8 cellular contexts compared by ENCODE assay signal in the genomic region with DNA sequence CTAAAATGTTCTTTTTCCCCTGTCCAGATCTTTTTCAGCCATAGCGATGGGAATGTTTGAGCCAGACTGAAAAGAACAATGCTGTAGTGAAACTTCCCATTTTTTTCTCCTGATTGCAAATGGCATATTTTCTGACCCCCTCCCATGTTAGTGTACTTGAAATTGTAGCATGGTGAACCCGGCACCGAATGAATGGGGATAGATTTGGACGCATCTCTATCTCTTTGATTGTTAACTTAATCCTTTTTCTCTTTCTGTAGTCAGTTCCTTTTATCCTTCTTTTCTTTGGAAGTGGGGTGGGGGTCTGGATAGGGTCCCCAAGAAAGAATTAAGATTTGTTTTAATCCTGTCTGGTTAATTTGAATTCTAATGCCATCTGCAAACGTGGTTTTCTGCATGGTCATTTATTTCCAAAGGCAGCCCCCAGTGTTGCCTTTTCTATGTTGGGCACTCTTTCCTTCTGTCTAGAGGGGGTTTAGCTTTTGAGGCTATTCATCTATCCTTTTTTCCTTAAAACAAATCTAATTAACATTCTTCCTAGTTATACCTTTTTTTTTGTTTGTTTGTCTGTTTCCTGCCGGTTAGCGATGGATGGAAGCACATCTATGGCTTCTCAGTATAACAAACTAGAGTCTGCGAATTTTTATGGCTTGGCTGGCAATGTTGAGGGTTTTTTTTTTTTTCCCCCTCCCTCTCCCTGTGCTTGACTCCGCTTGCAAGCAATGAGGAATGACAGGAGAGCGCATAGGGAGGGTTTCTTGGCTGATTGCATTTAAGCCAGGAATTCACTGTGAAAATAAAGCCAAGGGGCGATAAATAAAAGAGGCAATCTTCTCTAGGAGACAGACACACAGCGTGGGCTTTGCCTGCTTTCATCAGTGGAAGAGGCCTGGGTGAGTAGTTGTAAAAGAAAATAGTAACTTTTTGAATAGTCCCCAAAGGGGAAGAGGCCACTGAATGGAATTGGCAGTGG. TPM values are rescaled to one million over a fixed set of nuclear protein-coding genes. Genes with fewer than 3 reads are reported as not detected.
A peak's percentile ranks its signal among the peaks of the same experiment; 100 is the strongest.
DNase-seq lines count a peak whose midpoint lies in the region; ATAC-seq lines count a peak whose summit lies in the region.

No MANE protein-coding gene starts in this region.

- no peak for ATAC-seq in activated naive CD8-positive, alpha-beta T cell treated with anti-CD3 and anti-CD28 coated beads, Interleukin-2, amount 10 ng/mL, durations not matched to agents 7 days and 5 days (ENCODE audit: low read depth)
- no peak for ATAC-seq in stimulated activated memory B cell treated with anti-CD40 and anti-IgM and Interleukin-4, amounts not matched to agents 10 μg/mL and 1 μg/mL and 100 μg/mL, for 72 hours
- no peak for ATAC-seq in GM19324 (IDR thresholded peaks at IDR 0.05; ENCODE audit: low FRiP score, unreplicated experiment)

- peaks cover 21% of the 10 kb centered on the region for H3K36me3 Mint-ChIP-seq in activated CD4-positive, alpha-beta T cell treated with anti-CD3 and anti-CD28 coated beads, Interleukin-2, amount 10 ng/mL, durations not matched to agents 24 days and 14 days (ENCODE audit: low read depth)
- H3K36me3 Mint-ChIP-seq in activated naive CD8-positive, alpha-beta T cell treated with anti-CD3 and anti-CD28 coated beads, Interleukin-2, amount 10 ng/mL, durations not matched to agents 7 days and 5 days = peaks cover 7% of the 10 kb centered on the region
- peaks cover 21% of the 10 kb centered on the region for H3K36me3 Mint-ChIP-seq in stimulated activated memory B cell treated with anti-CD40 and anti-IgM and Interleukin-4, amounts not matched to agents 10 μg/mL and 1 μg/mL and 100 μg/mL, for 72 hours

- peak overlapping the region; percentile 87 for H3K4me3 Mint-ChIP-seq in activated CD4-positive, alpha-beta T cell treated with anti-CD3 and anti-CD28 coated beads, Interleukin-2, amount 10 ng/mL, durations not matched to agents 24 days and 14 days
- H3K4me3 Mint-ChIP-seq in activated naive CD8-positive, alpha-beta T cell treated with anti-CD3 and anti-CD28 coated beads, Interleukin-2, amount 10 ng/mL, durations not matched to agents 7 days and 5 days = peak overlapping the region; percentile 62
- peak overlapping the region; percentile 86 for H3K4me3 Mint-ChIP-seq in stimulated activated memory B cell treated with anti-CD40 and anti-IgM and Interleukin-4, amounts not matched to agents 10 μg/mL and 1 μg/mL and 100 μg/mL, for 72 hours

- DNase-seq in activated CD4-positive, alpha-beta T cell treated with anti-CD3 and anti-CD28 coated beads, Interleukin-2, amount 10 ng/mL, durations not matched to agents 24 days and 14 days = no peak
- no peak for DNase-seq in activated CD4-positive, alpha-beta T cell treated with anti-CD3 and anti-CD28 coated beads, Interleukin-2, amount 50 U/mL, for 1 hour
- DNase-seq in activated naive CD8-positive, alpha-beta T cell treated with anti-CD3 and anti-CD28 coated beads, Interleukin-2, amount 10 ng/mL, durations not matched to agents 7 days and 5 days = no peak
- peak; percentile 29 for DNase-seq in inferior parietal cortex (ENCODE audit: extremely low spot score)
- no peak for DNase-seq in NCI-H2171 (lab: John Stamatoyannopoulos, UW)
- DNase-seq in COR-L47 (lab: John Stamatoyannopoulos, UW) = no peak

- no peaks in the 10 kb centered on the region for H3K9me3 Mint-ChIP-seq in activated CD4-positive, alpha-beta T cell treated with anti-CD3 and anti-CD28 coated beads, Interleukin-2, amount 10 ng/mL, durations not matched to agents 24 days and 14 days
- H3K9me3 Mint-ChIP-seq in activated naive CD8-positive, alpha-beta T cell treated with anti-CD3 and anti-CD28 coated beads, Interleukin-2, amount 10 ng/mL, durations not matched to agents 7 days and 5 days = no peaks in the 10 kb centered on the region
- H3K9me3 Mint-ChIP-seq in stimulated activated memory B cell treated with anti-CD40 and anti-IgM and Interleukin-4, amounts not matched to agents 10 μg/mL and 1 μg/mL and 100 μg/mL, for 72 hours = no peaks in the 10 kb centered on the region

- peak overlapping the region; percentile 46 for H3K27ac Mint-ChIP-seq in activated CD4-positive, alpha-beta T cell treated with anti-CD3 and anti-CD28 coated beads, Interleukin-2, amount 10 ng/mL, durations not matched to agents 24 days and 14 days
- H3K27ac Mint-ChIP-seq in activated naive CD8-positive, alpha-beta T cell treated with anti-CD3 and anti-CD28 coated beads, Interleukin-2, amount 10 ng/mL, durations not matched to agents 7 days and 5 days = peak overlapping the region; percentile 4
- peak overlapping the region; percentile 72 for H3K27ac Mint-ChIP-seq in stimulated activated memory B cell treated with anti-CD40 and anti-IgM and Interleukin-4, amounts not matched to agents 10 μg/mL and 1 μg/mL and 100 μg/mL, for 72 hours

- intact Hi-C loops in activated CD4-positive, alpha-beta T cell treated with anti-CD3 and anti-CD28 coated beads, Interleukin-2, amount 10 ng/mL, durations not matched to agents 24 days and 14 days (cut with micrococcal nuclease) = loop anchor here (5.0 to 10.0 kb wide), 4 partner anchors 387 to 1078 kb away; partner anchors contain the start of genes ERCC8, IPO11, KIF2A and NDUFAF2

- peaks cover 29% of the 10 kb centered on the region for H3K27me3 Mint-ChIP-seq in activated CD4-positive, alpha-beta T cell treated with anti-CD3 and anti-CD28 coated beads, Interleukin-2, amount 10 ng/mL, durations not matched to agents 24 days and 14 days
- H3K27me3 Mint-ChIP-seq in activated naive CD8-positive, alpha-beta T cell treated with anti-CD3 and anti-CD28 coated beads, Interleukin-2, amount 10 ng/mL, durations not matched to agents 7 days and 5 days = peaks cover 29% of the 10 kb centered on the region
- H3K27me3 Mint-ChIP-seq in stimulated activated memory B cell treated with anti-CD40 and anti-IgM and Interleukin-4, amounts not matched to agents 10 μg/mL and 1 μg/mL and 100 μg/mL, for 72 hours = no peaks in the 10 kb centered on the region

- H3K4me1 Mint-ChIP-seq in activated CD4-positive, alpha-beta T cell treated with anti-CD3 and anti-CD28 coated beads, Interleukin-2, amount 10 ng/mL, durations not matched to agents 24 days and 14 days = peaks cover 24% of the 10 kb centered on the region
- peaks cover 19% of the 10 kb centered on the region for H3K4me1 Mint-ChIP-seq in activated naive CD8-positive, alpha-beta T cell treated with anti-CD3 and anti-CD28 coated beads, Interleukin-2, amount 10 ng/mL, durations not matched to agents 7 days and 5 days
- H3K4me1 Mint-ChIP-seq in stimulated activated memory B cell treated with anti-CD40 and anti-IgM and Interleukin-4, amounts not matched to agents 10 μg/mL and 1 μg/mL and 100 μg/mL, for 72 hours = peaks cover 47% of the 10 kb centered on the region

- POLR2A ChIA-PET in activated naive CD8-positive, alpha-beta T cell treated with anti-CD3 and anti-CD28 coated beads, Interleukin-2, amount 10 ng/mL, durations not matched to agents 7 days and 5 days (lab: Charles Lee) = no interaction called here

RNA-seq across cellular contexts. Expression of gene ZSWIM6, which starts 2.5 kb away (rescaled TPM):
- 7.4 and 7.9 TPM in 2 replicates for total RNA-seq in activated CD4-positive, alpha-beta T cell treated with anti-CD3 and anti-CD28 coated beads, Interleukin-2, amount 10 ng/mL, durations not matched to agents 24 days and 14 days
- 1 to 10 TPM; 6.1 to 6.5 TPM for total RNA-seq in activated naive CD8-positive, alpha-beta T cell treated with anti-CD3 and anti-CD28 coated beads, Interleukin-2, amount 10 ng/mL, durations not matched to agents 7 days and 5 days

Comparison
In these comparisons a context has a peak if more than half of its experiments do, and no peak if none do; other contexts are left out.
1. H3K27ac Mint-ChIP-seq: peak in every context shown above with its lines; median percentile 72 in stimulated activated memory B cell treated with anti-CD40 and anti-IgM and Interleukin-4, amounts not matched to agents 10 μg/mL and 1 μg/mL and 100 μg/mL, for 72 hours; 46 in activated CD4-positive, alpha-beta T cell treated with anti-CD3 and anti-CD28 coated beads, Interleukin-2, amount 10 ng/mL, durations not matched to agents 24 days and 14 days; 4 in activated naive CD8-positive, alpha-beta T cell treated with anti-CD3 and anti-CD28 coated beads, Interleukin-2, amount 10 ng/mL, durations not matched to agents 7 days and 5 days.